ENCODE assay signal across 13 cellular contexts in the genomic region with DNA sequence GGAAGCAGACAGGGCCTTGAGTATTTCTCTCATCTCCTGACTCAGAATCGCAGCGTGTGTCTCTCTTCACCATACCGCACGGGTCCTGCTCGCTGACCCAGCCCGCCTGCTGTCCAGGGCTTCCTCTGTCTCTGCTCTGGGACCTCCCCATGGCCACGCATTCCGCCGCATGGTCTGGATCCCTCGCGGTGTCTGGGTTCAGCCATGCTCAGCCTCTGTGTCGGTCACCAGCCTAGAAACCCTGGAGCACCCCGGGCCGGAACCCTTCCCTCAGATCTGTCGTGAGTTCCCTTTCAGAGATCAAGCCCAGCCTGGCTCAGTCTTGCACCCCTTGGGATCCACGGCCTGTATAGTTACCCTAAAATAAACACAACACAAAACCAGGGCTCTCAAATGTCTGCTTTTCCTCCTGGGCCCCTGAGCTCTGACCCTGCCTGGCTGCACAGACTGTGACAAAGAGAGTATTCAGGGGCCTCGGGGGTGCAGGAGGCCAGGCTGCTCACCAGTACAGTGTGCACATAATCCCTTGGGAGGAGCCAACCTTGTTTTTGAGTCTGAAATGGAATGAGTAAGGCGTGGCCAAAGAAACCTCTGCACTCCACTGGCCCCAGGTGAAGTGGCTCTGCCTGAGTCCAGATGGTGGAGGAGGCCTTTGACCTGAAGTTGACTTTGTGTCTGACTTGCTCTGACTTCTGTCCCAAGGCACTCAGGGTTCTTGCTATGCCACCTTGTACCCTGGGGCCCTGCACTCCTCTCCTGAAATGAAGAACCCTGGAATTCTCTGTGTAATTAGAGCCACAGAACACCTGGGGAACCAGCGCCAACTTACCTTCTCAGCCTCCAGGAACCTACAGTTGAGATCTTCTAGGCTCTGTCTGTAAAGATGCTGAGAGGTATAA. TPM values are rescaled to one million over a fixed set of nuclear protein-coding genes. Genes with fewer than 3 reads are reported as not detected.
DNase-seq lines count a peak whose midpoint lies in the region; ATAC-seq lines count a peak whose summit lies in the region.
"Had no signal": no experiment of that assay in that cellular context is flagged by ENCODE, and none has a peak within 500 bp of the region (broad histone marks: within the 10 kb centered on the region; RNA-seq: fewer than 3 reads in every experiment).

No MANE protein-coding gene starts in this region.

- peak overlapping the region; percentile 67 to 85 for H3K27ac Mint-ChIP-seq in natural killer cell treated with Interleukin-12 subunit alpha and Interleukin-12 subunit beta and Interleukin-15 and Interleukin-18, amount 100 ng/mL, for 72 hours
- H3K27ac Mint-ChIP-seq in T-helper 17 cell, result no peak overlapping the region
- H3K27ac Mint-ChIP-seq: CD4-positive, CD25-positive, alpha-beta regulatory T cell had no signal

- H3K9me3 Mint-ChIP-seq in natural killer cell treated with Interleukin-12 subunit alpha and Interleukin-12 subunit beta and Interleukin-15 and Interleukin-18, amount 100 ng/mL, for 72 hours, result no peaks in the 10 kb centered on the region
- H3K9me3 Mint-ChIP-seq: CD4-positive, CD25-positive, alpha-beta regulatory T cell had no signal

- peaks cover 25 to 34% of the 10 kb centered on the region in 2 donors for H3K4me1 Mint-ChIP-seq in natural killer cell treated with Interleukin-12 subunit alpha and Interleukin-12 subunit beta and Interleukin-15 and Interleukin-18, amount 100 ng/mL, for 72 hours (ENCODE audit: low read depth in 2 of 2)
- H3K4me1 Mint-ChIP-seq in T-helper 17 cell, result peaks cover 13% of the 10 kb centered on the region

- H3K4me3 Mint-ChIP-seq in natural killer cell treated with Interleukin-12 subunit alpha and Interleukin-12 subunit beta and Interleukin-15 and Interleukin-18, amount 100 ng/mL, for 72 hours, result peak overlapping the region; percentile 62
- no peak overlapping the region for H3K4me3 Mint-ChIP-seq in T-helper 17 cell

- H3K27me3 Mint-ChIP-seq in natural killer cell treated with Interleukin-12 subunit alpha and Interleukin-12 subunit beta and Interleukin-15 and Interleukin-18, amount 100 ng/mL, for 72 hours, result no peaks in the 10 kb centered on the region
- H3K27me3 Mint-ChIP-seq in T-helper 17 cell, result no peaks in the 10 kb centered on the region

- DNase-seq in DMS153 treated with DMSO at 0.1 percent for 48 hours (lab: John Stamatoyannopoulos, UW; ENCODE audit: unreplicated experiment) (peak; percentile 52), NCI-H2107 (lab: John Stamatoyannopoulos, UW) (peak; percentile 66), amniotic epithelial cell (ENCODE audit: low read depth) (peak; percentile 56), AG08395 (ENCODE audit: low spot score) (no peak), T-helper 17 cell (no peak)
- no peak for DNase-seq in natural killer cell treated with Interleukin-12 subunit alpha and Interleukin-12 subunit beta and Interleukin-15 and Interleukin-18, amount 100 ng/mL, for 72 hours (ENCODE audit: low spot score)
- DNase-seq: activated CD8-positive, alpha-beta memory T cell treated with anti-CD3 and anti-CD28 coated beads for 24 hours; activated naive CD4-positive, alpha-beta T cell treated with anti-CD3 and anti-CD28 coated beads, Interleukin-2, amount 50 U/mL, for 16 hours; CD4-positive, CD25-positive, alpha-beta regulatory T cell; NCI-H1105; sigmoid colon had no signal

- H3K36me3 Mint-ChIP-seq in natural killer cell treated with Interleukin-12 subunit alpha and Interleukin-12 subunit beta and Interleukin-15 and Interleukin-18, amount 100 ng/mL, for 72 hours, result no peaks in the 10 kb centered on the region
- no peaks in the 10 kb centered on the region for H3K36me3 Mint-ChIP-seq in T-helper 17 cell (ENCODE audit: low read depth)
- H3K36me3 Mint-ChIP-seq: CD4-positive, CD25-positive, alpha-beta regulatory T cell had no signal

- no peak for ATAC-seq in natural killer cell treated with Interleukin-12 subunit alpha and Interleukin-12 subunit beta and Interleukin-15 and Interleukin-18, amount 100 ng/mL, for 72 hours
- no peak for ATAC-seq in GM18517 (IDR thresholded peaks at IDR 0.05; ENCODE audit: unreplicated experiment)
- ATAC-seq in GM21723 (IDR thresholded peaks at IDR 0.05; ENCODE audit: unreplicated experiment), result no peak
- no peak for ATAC-seq in T-helper 17 cell

- H3K9me3 ChIP-seq in T-helper 17 cell (ENCODE audit: control insufficient read depth, low read length, poor library complexity, severe bottlenecking), result no peaks in the 10 kb centered on the region
- H3K9me3 ChIP-seq: sigmoid colon had no signal

RNA-seq across cellular contexts. Expression of a gene that starts 5.8 kb away (rescaled TPM):
- total RNA-seq in natural killer cell treated with Interleukin-12 subunit alpha and Interleukin-12 subunit beta and Interleukin-15 and Interleukin-18, amount 100 ng/mL, for 72 hours, result 1 to 10 TPM; 2.5 to 3.9 TPM
- total RNA-seq in T-helper 17 cell, result 1 to 10 TPM; 1.3 to 3.3 TPM

RNA-seq across cellular contexts. Expression of a gene that starts 6.0 kb away (rescaled TPM):
- total RNA-seq in natural killer cell treated with Interleukin-12 subunit alpha and Interleukin-12 subunit beta and Interleukin-15 and Interleukin-18, amount 100 ng/mL, for 72 hours, result 100 to 1,000 TPM in 1 of 2 donors, 10 to 100 TPM in 1; 77.5 to 364 TPM
- 10 to 100 TPM; 10.7 to 12.7 TPM for total RNA-seq in T-helper 17 cell

RNA-seq across cellular contexts. Expression of a gene that starts 51.0 kb away (rescaled TPM):
- total RNA-seq in natural killer cell treated with Interleukin-12 subunit alpha and Interleukin-12 subunit beta and Interleukin-15 and Interleukin-18, amount 100 ng/mL, for 72 hours, result 100 to 1,000 TPM; 239 to 382 TPM
- total RNA-seq in T-helper 17 cell, result 100 to 1,000 TPM; 393 to 428 TPM

Comparison
In these comparisons a context has a peak if more than half of its experiments do, and no peak if none do; other contexts are left out.
1. DNase-seq: peak in DMS153 treated with DMSO at 0.1 percent for 48 hours (single experiment), NCI-H2107 (single experiment) and amniotic epithelial cell (single experiment); none in natural killer cell treated with Interleukin-12 subunit alpha and Interleukin-12 subunit beta and Interleukin-15 and Interleukin-18, amount 100 ng/mL, for 72 hours (single experiment), AG08395 (single experiment) and T-helper 17 cell (0 of 3).
2. RNA of a gene that starts 6.0 kb away (total RNA-seq): 77.5 to 364 TPM in natural killer cell treated with Interleukin-12 subunit alpha and Interleukin-12 subunit beta and Interleukin-15 and Interleukin-18, amount 100 ng/mL, for 72 hours; 10.7 to 12.7 TPM in T-helper 17 cell; every median in the first group is over 4 times any median in the second.